In genomic region chr3:32313723-32314473, GRCh38 we compare ENCODE assay signal across 12 cellular contexts.
DNase-seq lines count a peak whose midpoint lies in the region; ATAC-seq, FAIRE-seq and TF ChIP-seq lines count a peak whose summit lies in the region.
"Had no signal": no experiment of that assay in that cellular context is flagged by ENCODE, and none has a peak within 500 bp of the region (broad histone marks: within the 10 kb centered on the region; RNA-seq: fewer than 3 reads in every experiment).

No MANE protein-coding gene starts in this region.

- WGBS in pancreas, 2 donors = 44 to 47% methylated on average over 5 of the region's 5 CpGs
- 59 to 63% methylated on average over 5 of the region's 5 CpGs for WGBS in testis, 2 donors

- ATAC-seq in SK-N-SH treated with all-trans-retinoic acid at 6 μM for 48 hours = peak; percentile 90
- ATAC-seq in pancreas = peak; percentile 69 to 80 (median 76)
- no peak for ATAC-seq in HG02642 (IDR thresholded peaks at IDR 0.05; ENCODE audit: poor library complexity, unreplicated experiment)

- TF ChIP-seq CTCF in bronchial epithelial cell (IDR thresholded peaks at IDR 0.05; ENCODE audit: insufficient read depth, low read length, severe bottlenecking) = no peak
- TF ChIP-seq CTCF in pancreas (IDR thresholded peaks at IDR 0.05) = no peak
- TF ChIP-seq CTCF in testis (IDR thresholded peaks at IDR 0.05) = no peak

- TF ChIP-seq POLR2A in testis (IDR thresholded peaks at IDR 0.05) = no peak

- H3K36me3 ChIP-seq in bronchial epithelial cell (ENCODE audit: control insufficient read depth, insufficient read depth, low read length) = no peaks in the 10 kb centered on the region
- no peaks in the 10 kb centered on the region for H3K36me3 ChIP-seq in pancreas
- no peaks in the 10 kb centered on the region for H3K36me3 ChIP-seq in testis (ENCODE audit: low read depth, missing control alignments)

- FAIRE-seq in bronchial epithelial cell (lab: Jason Lieb, UNC) = peak; percentile 43
- FAIRE-seq in pancreas (lab: Jason Lieb, UNC) = no peak

- H3K27ac ChIP-seq in pancreas = peak overlapping the region in 2 of 4 donors; percentile 2 to 18
- H3K27ac ChIP-seq in testis = no peak overlapping the region

- intact Hi-C loops in pancreas (cut with DNase I) = no loop called here
- intact Hi-C loops in testis (cut with DNase I; ENCODE audit: low total_unique reads) = no loop called here

- DNase-seq in ELR (ENCODE audit: low read depth) (peak; percentile 53), bronchial epithelial cell (ENCODE audit: low read depth) (peak; percentile 82), pancreas (no peak), UCSD-AML1 (lab: John Stamatoyannopoulos, UW; ENCODE audit: unreplicated experiment) (no peak), testis (no peak), NCI-H2227 (lab: John Stamatoyannopoulos, UW; ENCODE audit: unreplicated experiment) (no peak)
- DNase-seq: H7, NCI-H1694 treated with DMSO at 0.1 percent for 48 hours, posterior cingulate gyrus, substantia nigra had no signal

- H3K27me3 ChIP-seq in bronchial epithelial cell (ENCODE audit: control insufficient read depth, insufficient read depth, low read length) = no peaks in the 10 kb centered on the region
- no peaks in the 10 kb centered on the region for H3K27me3 ChIP-seq in pancreas
- H3K27me3 ChIP-seq in testis = no peaks in the 10 kb centered on the region

- H3K4me3 ChIP-seq in bronchial epithelial cell (ENCODE audit: low read depth, low read length) = no peak overlapping the region
- no peak overlapping the region for H3K4me3 ChIP-seq in pancreas
- no peak overlapping the region for H3K4me3 ChIP-seq in testis

- no peaks in the 10 kb centered on the region for H3K9me3 ChIP-seq in pancreas
- no peaks in the 10 kb centered on the region for H3K9me3 ChIP-seq in testis

- peaks cover 0 to 25% (median 0%) of the 10 kb centered on the region in 3 donors for H3K4me1 ChIP-seq in pancreas
- no peaks in the 10 kb centered on the region for H3K4me1 ChIP-seq in testis

TF ChIP-seq in SK-N-SH treated with all-trans-retinoic acid at 6 μM for 48 hours, 23 proteins besides CTCF, POLR2A, EP300 and RAD21:
- no peak for TF ChIP-seq GLIS3 (CRISPR knock-in tag; IDR thresholded peaks at IDR 0.05)
- TF ChIP-seq TOX (CRISPR knock-in tag; IDR thresholded peaks at IDR 0.05; ENCODE audit: borderline replicate concordance) = no peak
- TF ChIP-seq ESRRG (CRISPR knock-in tag; IDR thresholded peaks at IDR 0.05) = no peak
- TF ChIP-seq ZC3H10 (CRISPR knock-in tag; IDR thresholded peaks at IDR 0.05) = no peak
- TF ChIP-seq, protein P1, sequence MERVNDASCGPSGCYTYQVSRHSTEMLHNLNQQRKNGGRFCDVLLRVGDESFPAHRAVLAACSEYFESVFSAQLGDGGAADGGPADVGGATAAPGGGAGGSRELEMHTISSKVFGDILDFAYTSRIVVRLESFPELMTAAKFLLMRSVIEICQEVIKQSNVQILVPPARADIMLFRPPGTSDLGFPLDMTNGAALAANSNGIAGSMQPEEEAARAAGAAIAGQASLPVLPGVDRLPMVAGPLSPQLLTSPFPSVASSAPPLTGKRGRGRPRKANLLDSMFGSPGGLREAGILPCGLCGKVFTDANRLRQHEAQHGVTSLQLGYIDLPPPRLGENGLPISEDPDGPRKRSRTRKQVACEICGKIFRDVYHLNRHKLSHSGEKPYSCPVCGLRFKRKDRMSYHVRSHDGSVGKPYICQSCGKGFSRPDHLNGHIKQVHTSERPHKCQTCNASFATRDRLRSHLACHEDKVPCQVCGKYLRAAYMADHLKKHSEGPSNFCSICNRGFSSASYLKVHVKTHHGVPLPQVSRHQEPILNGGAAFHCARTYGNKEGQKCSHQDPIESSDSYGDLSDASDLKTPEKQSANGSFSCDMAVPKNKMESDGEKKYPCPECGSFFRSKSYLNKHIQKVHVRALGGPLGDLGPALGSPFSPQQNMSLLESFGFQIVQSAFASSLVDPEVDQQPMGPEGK (CRISPR knock-in tag; IDR thresholded peaks at IDR 0.05; ENCODE audit: borderline replicate concordance) = no peak
- TF ChIP-seq ZFP3 (CRISPR knock-in tag; IDR thresholded peaks at IDR 0.05) = no peak
- no peak for TF ChIP-seq CSDC2 (CRISPR knock-in tag; IDR thresholded peaks at IDR 0.05)
- TF ChIP-seq, protein P2, sequence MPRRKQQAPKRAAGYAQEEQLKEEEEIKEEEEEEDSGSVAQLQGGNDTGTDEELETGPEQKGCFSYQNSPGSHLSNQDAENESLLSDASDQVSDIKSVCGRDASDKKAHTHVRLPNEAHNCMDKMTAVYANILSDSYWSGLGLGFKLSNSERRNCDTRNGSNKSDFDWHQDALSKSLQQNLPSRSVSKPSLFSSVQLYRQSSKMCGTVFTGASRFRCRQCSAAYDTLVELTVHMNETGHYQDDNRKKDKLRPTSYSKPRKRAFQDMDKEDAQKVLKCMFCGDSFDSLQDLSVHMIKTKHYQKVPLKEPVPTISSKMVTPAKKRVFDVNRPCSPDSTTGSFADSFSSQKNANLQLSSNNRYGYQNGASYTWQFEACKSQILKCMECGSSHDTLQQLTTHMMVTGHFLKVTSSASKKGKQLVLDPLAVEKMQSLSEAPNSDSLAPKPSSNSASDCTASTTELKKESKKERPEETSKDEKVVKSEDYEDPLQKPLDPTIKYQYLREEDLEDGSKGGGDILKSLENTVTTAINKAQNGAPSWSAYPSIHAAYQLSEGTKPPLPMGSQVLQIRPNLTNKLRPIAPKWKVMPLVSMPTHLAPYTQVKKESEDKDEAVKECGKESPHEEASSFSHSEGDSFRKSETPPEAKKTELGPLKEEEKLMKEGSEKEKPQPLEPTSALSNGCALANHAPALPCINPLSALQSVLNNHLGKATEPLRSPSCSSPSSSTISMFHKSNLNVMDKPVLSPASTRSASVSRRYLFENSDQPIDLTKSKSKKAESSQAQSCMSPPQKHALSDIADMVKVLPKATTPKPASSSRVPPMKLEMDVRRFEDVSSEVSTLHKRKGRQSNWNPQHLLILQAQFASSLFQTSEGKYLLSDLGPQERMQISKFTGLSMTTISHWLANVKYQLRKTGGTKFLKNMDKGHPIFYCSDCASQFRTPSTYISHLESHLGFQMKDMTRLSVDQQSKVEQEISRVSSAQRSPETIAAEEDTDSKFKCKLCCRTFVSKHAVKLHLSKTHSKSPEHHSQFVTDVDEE (CRISPR knock-in tag; IDR thresholded peaks at IDR 0.05) = no peak
- no peak for TF ChIP-seq OSR1 (CRISPR knock-in tag; IDR thresholded peaks at IDR 0.05)
- TF ChIP-seq ZNF565 (CRISPR knock-in tag; conservative IDR thresholded peaks at IDR 0.05; ENCODE audit: low read depth) = no peak
- no peak for TF ChIP-seq ARNTL (CRISPR knock-in tag; IDR thresholded peaks at IDR 0.05; ENCODE audit: borderline replicate concordance, low read depth)

Comparison
In these comparisons a context has a peak if more than half of its experiments do, and no peak if none do; other contexts are left out.
1. DNase-seq: peak in ELR (single experiment) and bronchial epithelial cell (single experiment); none in pancreas (0 of 6), UCSD-AML1 (single experiment), testis (single experiment) and NCI-H2227 (single experiment).